ENCODE assay signal across 8 cellular contexts in genomic region chr3:195907730-195908438, GRCh38. TPM values are rescaled to one million over a fixed set of nuclear protein-coding genes. Genes with fewer than 3 reads are reported as not detected.
DNase-seq lines count a peak whose midpoint lies in the region; ATAC-seq, FAIRE-seq and TF ChIP-seq lines count a peak whose summit lies in the region.

No MANE protein-coding gene starts in this region.

- H3K14ac ChIP-seq in H1 (ENCODE audit: insufficient read length) = no peak overlapping the region

- peaks cover 37% of the 10 kb centered on the region for H3K4me1 Mint-ChIP-seq in activated CD4-positive, alpha-beta memory T cell treated with anti-CD3 and anti-CD28 coated beads for 36 hours (ENCODE audit: low read depth)
- peaks cover 41 to 56% (median 55%) of the 10 kb centered on the region in 3 donors for H3K4me1 Mint-ChIP-seq in naive B cell

- no peak overlapping the region for H2BK20ac ChIP-seq in H1 (ENCODE audit: low read length)

- no peak overlapping the region for H2BK120ac ChIP-seq in H1 (replicated peaks; ENCODE audit: low read depth, low read length)

- no peak overlapping the region for H3K4ac ChIP-seq in H1 (replicated peaks; ENCODE audit: insufficient read length, low read depth, low read length)

- no peak for TF ChIP-seq RAD21 in H1 (IDR thresholded peaks at IDR 0.05 in 1 of 2, conservative IDR thresholded peaks at IDR 0.05 in 1 of 2; ENCODE audit: low read depth in 2 of 2, low read length in 2 of 2)

- no peak for TF ChIP-seq EP300 in H1 (IDR thresholded peaks at IDR 0.05; ENCODE audit: borderline replicate concordance in 1 of 2, low read depth in 2 of 2, low read length in 2 of 2)

- H4K5ac ChIP-seq in H1 (ENCODE audit: insufficient read length, low read depth, low read length) = no peak overlapping the region

- WGBS in H1 (ENCODE audit: extremely low coverage in 1 of 2, insufficient coverage in 1 of 2, insufficient read length in 1 of 2, insufficient replicate concordance in 2 of 2, low coverage in 1 of 2, low lambda C conversion rate in 2 of 2, missing lambda C conversion rate in 1 of 2), 2 experiments = 40% methylated on average over 21 of the region's 23 CpGs; no CpG with 5 or more reads in 1 of the 2 experiments

- H4K91ac ChIP-seq in H1 (replicated peaks; ENCODE audit: insufficient read length, low read length) = no peak overlapping the region

- H3K36me3 Mint-ChIP-seq in activated CD4-positive, alpha-beta memory T cell treated with anti-CD3 and anti-CD28 coated beads for 36 hours = no peaks in the 10 kb centered on the region
- H3K36me3 Mint-ChIP-seq in naive B cell = no peaks in the 10 kb centered on the region

- CTCF ChIA-PET in activated CD4-positive, alpha-beta memory T cell treated with anti-CD3 and anti-CD28 coated beads for 36 hours (lab: Charles Lee) = interaction anchor here (1.1 to 6.0 kb wide), 7 partner anchors 8 to 637 kb away, joined by 3 to 109 read pairs (median 9); partner anchors contain the start of gene XXYLT1
- CTCF ChIA-PET in H1 (lab: Charles Lee; ENCODE audit: partially characterized antibody) = interaction anchor here (1.1 to 3.6 kb wide), 11 partner anchors 10 to 55 kb away, joined by 3 to 28 read pairs (median 5); no protein-coding TSS in a partner anchor

- H2BK5ac ChIP-seq in H1 (ENCODE audit: low read depth, low read length) = no peak overlapping the region

- no peak overlapping the region for H3K56ac ChIP-seq in H1 (replicated peaks; ENCODE audit: insufficient read length, low read depth, low read length)

- DNase-seq in G401 (ENCODE audit: low spot score) (peak; percentile 61), HFF-Myc (ENCODE audit: extremely low read depth, low read depth) (no peak), NCI-H510A treated with DMSO at 0.1 percent for 48 hours (lab: John Stamatoyannopoulos, UW) (peak; percentile 41), H1 (ENCODE audit: low read depth in 1 of 2, low spot score in 2 of 2) (no peak), naive B cell (peak; percentile 65), cerebellum (ENCODE audit: low spot score) (no peak)
- peak; percentile 77 for DNase-seq in activated CD4-positive, alpha-beta memory T cell treated with anti-CD3 and anti-CD28 coated beads for 36 hours

- no peak overlapping the region for H3K23ac ChIP-seq in H1 (ENCODE audit: insufficient read length)

- H3K9me3 Mint-ChIP-seq in activated CD4-positive, alpha-beta memory T cell treated with anti-CD3 and anti-CD28 coated beads for 36 hours = no peaks in the 10 kb centered on the region
- no peaks in the 10 kb centered on the region for H3K9me3 Mint-ChIP-seq in naive B cell

- TF ChIP-seq CTCF in HFF-Myc (IDR thresholded peaks at IDR 0.05; ENCODE audit: low read depth, low read length, missing control alignments) (no peak), H1 (IDR thresholded peaks at IDR 0.05; ENCODE audit: control extremely low read depth in 1 of 3, insufficient read depth in 1 of 3, low read depth in 1 of 3, low read length in 3 of 3) (no peak)

- H3K27ac ChIP-seq in H1 (ENCODE audit: low read depth, low read length) (no peak overlapping the region), temporal lobe (ENCODE audit: low read depth, low read length) (peak overlapping the region; percentile 24)

- H3K23me2 ChIP-seq in H1 (ENCODE audit: low read depth, low read length) = peaks cover 13% of the 10 kb centered on the region

- peaks cover 5 to 23% of the 10 kb centered on the region in 2 experiments for H4K20me1 ChIP-seq in H1 (replicated peaks in 1 of 2; ENCODE audit: control insufficient read depth in 1 of 2, insufficient read depth in 2 of 2, low read length in 2 of 2)

- H3K4me2 ChIP-seq in H1 (ENCODE audit: insufficient read depth in 1 of 2, low read depth in 2 of 2, low read length in 2 of 2) = peak overlapping the region; percentile 81 to 100

- H3K4me3 Mint-ChIP-seq in activated CD4-positive, alpha-beta memory T cell treated with anti-CD3 and anti-CD28 coated beads for 36 hours = peak overlapping the region; percentile 92
- peak overlapping the region; percentile 91 to 98 (median 95) for H3K4me3 Mint-ChIP-seq in naive B cell

- peak overlapping the region; percentile 88 for H2BK15ac ChIP-seq in H1 (ENCODE audit: low read length)

- peaks cover 7 to 20% (median 16%) of the 10 kb centered on the region in 4 experiments; a peak in 6 of 7 replicates for H3K4me1 ChIP-seq in H1 (replicated peaks in 1 of 4; ENCODE audit: control insufficient read depth in 3 of 4, insufficient read depth in 4 of 4, low read length in 3 of 4)

- H3K27me3 Mint-ChIP-seq in activated CD4-positive, alpha-beta memory T cell treated with anti-CD3 and anti-CD28 coated beads for 36 hours = no peaks in the 10 kb centered on the region
- H3K27me3 Mint-ChIP-seq in naive B cell = no peaks in the 10 kb centered on the region

- ATAC-seq in naive B cell (ENCODE audit: low read depth in 2 of 2) = peak; percentile 12 to 15

- no peak overlapping the region; the same call in 1 of the 2 replicates for H2AK5ac ChIP-seq in H1 (ENCODE audit: low read depth, low read length)

- no peaks in the 10 kb centered on the region for H3K9me3 ChIP-seq in H1 (ENCODE audit: insufficient read depth in 2 of 2, low read depth in 1 of 2, low read length in 1 of 2)

- peak overlapping the region; percentile 99 for H3K27ac Mint-ChIP-seq in activated CD4-positive, alpha-beta memory T cell treated with anti-CD3 and anti-CD28 coated beads for 36 hours
- H3K27ac Mint-ChIP-seq in naive B cell = peak overlapping the region; percentile 100

- peaks cover 7 to 25% of the 10 kb centered on the region in 2 experiments; a peak in 3 of 4 replicates for H3K79me2 ChIP-seq in H1 (ENCODE audit: control insufficient read depth in 1 of 2, insufficient read depth in 2 of 2, low read length in 2 of 2)

- POLR2A ChIA-PET in activated CD4-positive, alpha-beta memory T cell treated with anti-CD3 and anti-CD28 coated beads for 36 hours (lab: Charles Lee) = interaction anchor here (0.9 to 4.0 kb wide), 5 partner anchors 9 to 661 kb away, joined by 3 to 51 read pairs (median 4); partner anchors contain the start of genes FBXO45 and WDR53
- POLR2A ChIA-PET in H1 (lab: Charles Lee; ENCODE audit: partially characterized antibody) = interaction anchor here (1.1 to 1.9 kb wide), 5 partner anchors 9 to 56 kb away, joined by 3 to 10 read pairs (median 5); no protein-coding TSS in a partner anchor

- TF ChIP-seq POLR2A in H1 (IDR thresholded peaks at IDR 0.05; ENCODE audit: control extremely low read depth in 1 of 2, low read depth in 2 of 2, low read length in 2 of 2) = no peak

- peak overlapping the region; percentile 58; the same call in 1 of the 2 replicates for H4K8ac ChIP-seq in H1 (ENCODE audit: extremely low read depth, insufficient read depth, low read length)

- intact Hi-C loops in activated CD4-positive, alpha-beta memory T cell treated with anti-CD3 and anti-CD28 coated beads for 36 hours (cut with micrococcal nuclease) = loop anchor here (1.0 to 10.0 kb wide), 7 partner anchors 7 to 1221 kb away; partner anchors contain the start of genes FAM43A, NCBP2 and PPP1R2

- no peak overlapping the region; the same call in 1 of the 2 replicates for H2BK12ac ChIP-seq in H1 (ENCODE audit: low read depth, low read length)

- in situ Hi-C loops in G401 (cut with HindIII; ENCODE audit: low sequenced_read_pairs) = no loop called here

- H3K27me3 ChIP-seq in H1 (replicated peaks in 1 of 4; ENCODE audit: control insufficient read depth in 3 of 4, extremely low read depth in 1 of 4, insufficient read depth in 3 of 4, low read length in 3 of 4) = peaks cover 0 to 15% (median 5%) of the 10 kb centered on the region in 4 experiments; a peak in 5 of 7 replicates

- no peak overlapping the region for H3K18ac ChIP-seq in H1 (ENCODE audit: extremely low read depth, low read length)

- H3K79me1 ChIP-seq in H1 (ENCODE audit: low read depth, low read length) = no peaks in the 10 kb centered on the region; the same call in 1 of the 2 replicates

- FAIRE-seq in H1 (lab: Jason Lieb, UNC) = no peak

- H3K4me3 ChIP-seq in HFF-Myc (replicated peaks; ENCODE audit: low read depth, low read length) (peak overlapping the region; percentile 51), H1 (ENCODE audit: extremely low read depth in 1 of 4, insufficient read depth in 2 of 4, low read depth in 3 of 4, low read length in 4 of 4) (peak overlapping the region; percentile 69 to 79 (median 74))

- no peaks in the 10 kb centered on the region for H3K36me3 ChIP-seq in H1 (ENCODE audit: control insufficient read depth in 2 of 4, insufficient read depth in 4 of 4, low read length in 3 of 4)

- H3K9ac ChIP-seq in H1 (replicated peaks in 1 of 4; ENCODE audit: extremely low read depth in 1 of 4, low read depth in 3 of 4, low read length in 3 of 4) = peak overlapping the region in 1 of 4 experiments; percentile 52; a peak in 1 of 7 replicates

- no peak overlapping the region for H2AFZ ChIP-seq in H1 (ENCODE audit: low read length)

TF ChIP-seq in H1, 55 proteins besides CTCF, POLR2A, EP300 and RAD21:
- TF ChIP-seq SAP30 (IDR thresholded peaks at IDR 0.05; ENCODE audit: insufficient read depth, insufficient replicate concordance, low read length) (peak; percentile 35), GTF2F1 (IDR thresholded peaks at IDR 0.05; ENCODE audit: borderline replicate concordance, low read depth, low read length) (no peak), SUZ12 (IDR thresholded peaks at IDR 0.05; ENCODE audit: low read length) (peak; percentile 23; the same call in 1 of the 2 replicates)

RNA-seq across cellular contexts. Expression of gene TNK2, which starts 0.5 kb away (rescaled TPM):
- 45.2 and 51.8 TPM in 2 replicates for total RNA-seq in G401 (2014; rRNA removed; shearing (Covaris generic))
- total RNA-seq in activated CD4-positive, alpha-beta memory T cell treated with anti-CD3 and anti-CD28 coated beads for 36 hours = 10 to 100 TPM; 59.9 to 67.1 TPM
- total RNA-seq in H1 (2021; fragmentation: NEBNext Ultra II Directional; extraction: Animal tissue kit (Norgen Biotek cat#: 25700)) = 33.9 and 38.6 TPM in 2 replicates
- polyA plus RNA-seq in H1 (2011; rRNA removed) (10.4 and 18.2 TPM in 2 replicates), naive B cell (ENCODE audit: low read depth in 6 of 6) (1 to 10 TPM; 1.1 to 4.8 (median 2.3) TPM)
- polyA plus RNA-seq in H1 (2011; cell fraction: cytosol; rRNA removed) = 15.6 TPM
- 105 TPM for polyA plus RNA-seq in H1 (2011; cell fraction: nucleus; rRNA removed)
- 24.4 to 39.8 TPM (median 29.1 TPM) in 4 replicates for polyA plus RNA-seq in H1 (2012, experiment 1 of 2)
- polyA plus RNA-seq in H1 (2012, experiment 2 of 2) = 11.0 TPM
- 20.0 TPM for polyA plus RNA-seq in H1 (2013, experiment 1 of 2)
- polyA plus RNA-seq in H1 (2013, experiment 2 of 2) = 17.6 TPM
- 10.8 and 11.1 TPM in 2 replicates for polyA minus RNA-seq in H1 (2011; rRNA and poly(A)+ RNA removed)
- polyA minus RNA-seq in H1 (2011; cell fraction: cytosol; rRNA and poly(A)+ RNA removed) = 12.0 TPM
- polyA minus RNA-seq in H1 (2011; cell fraction: nucleus; rRNA and poly(A)+ RNA removed) = 19.7 TPM
- total RNA-seq in temporal lobe (13.0 TPM), cerebellum (17.8 TPM)

Comparison
In these comparisons a context has a peak if more than half of its experiments do, and no peak if none do; other contexts are left out.
1. DNase-seq: peak in G401 (single experiment), NCI-H510A treated with DMSO at 0.1 percent for 48 hours (single experiment), activated CD4-positive, alpha-beta memory T cell treated with anti-CD3 and anti-CD28 coated beads for 36 hours (single experiment) and naive B cell (single experiment); none in HFF-Myc (single experiment), H1 (0 of 2) and cerebellum (single experiment).